Comparison of ENCODE assay signal across 8 cellular contexts in the genomic region with DNA sequence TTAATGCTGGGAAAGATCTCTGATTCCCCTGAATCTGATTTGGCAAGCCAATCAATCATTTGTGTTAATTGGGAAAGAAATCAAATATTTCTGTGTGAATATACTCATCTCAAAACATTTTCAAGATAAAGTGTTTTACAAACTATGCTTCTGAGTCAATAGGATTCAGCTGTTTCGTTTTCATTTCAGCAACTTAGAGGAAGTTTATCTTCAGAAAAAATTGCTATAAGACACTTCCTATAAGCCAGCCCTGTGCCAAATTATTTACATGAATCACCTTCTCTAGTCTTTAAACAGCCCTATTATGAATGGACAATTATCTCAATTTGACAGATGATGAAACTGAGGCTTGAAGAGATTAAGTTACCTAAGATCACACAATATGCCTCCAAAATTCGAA. TPM values are rescaled to one million over a fixed set of nuclear protein-coding genes. Genes with fewer than 3 reads are reported as not detected.
DNase-seq lines count a peak whose midpoint lies in the region; ATAC-seq and TF ChIP-seq lines count a peak whose summit lies in the region.
"Had no signal": no experiment of that assay in that cellular context is flagged by ENCODE, and none has a peak within 500 bp of the region (broad histone marks: within the 10 kb centered on the region; RNA-seq: fewer than 3 reads in every experiment).

No MANE protein-coding gene starts in this region.

- ATAC-seq in activated CD8-positive, alpha-beta memory T cell treated with anti-CD3 and anti-CD28 coated beads, Interleukin-2, amount 10 ng/mL, durations not matched to agents 7 days and 5 days: peak; percentile 76
- ATAC-seq in T-helper 17 cell: peak; percentile 33
- ATAC-seq in stimulated activated naive CD8-positive, alpha-beta T cell treated with anti-CD3 and anti-CD28 coated beads, Interleukin-15, Interleukin-2, amounts not matched to agents 100 U/mL and 50 U/mL, for 24 hours: peak; percentile 44
- ATAC-seq in mucosa of descending colon: no peak
- ATAC-seq: psoas muscle had no signal

- H3K27me3 Mint-ChIP-seq in activated CD8-positive, alpha-beta memory T cell treated with anti-CD3 and anti-CD28 coated beads, Interleukin-2, amount 10 ng/mL, durations not matched to agents 7 days and 5 days: peaks cover 17% of the 10 kb centered on the region
- H3K27me3 Mint-ChIP-seq in T-helper 17 cell: peaks cover 23% of the 10 kb centered on the region

- DNase-seq in activated CD8-positive, alpha-beta memory T cell treated with anti-CD3 and anti-CD28 coated beads, Interleukin-2, amount 10 ng/mL, durations not matched to agents 7 days and 5 days: no peak
- no peak for DNase-seq in activated CD8-positive, alpha-beta memory T cell treated with anti-CD3 and anti-CD28 coated beads, Interleukin-2, amount 50 U/mL, for 48 hours
- no peak for DNase-seq in T-helper 17 cell
- DNase-seq in stimulated activated naive CD8-positive, alpha-beta T cell treated with anti-CD3 and anti-CD28 coated beads, Interleukin-15, Interleukin-2, amounts not matched to agents 100 U/mL and 50 U/mL, for 24 hours: no peak
- DNase-seq in SK-N-DZ (ENCODE audit: low spot score): no peak
- no peak for DNase-seq in mucosa of descending colon
- DNase-seq: psoas muscle had no signal

- CTCF ChIA-PET in activated CD8-positive, alpha-beta memory T cell treated with anti-CD3 and anti-CD28 coated beads, Interleukin-2, amount 10 ng/mL, durations not matched to agents 7 days and 5 days (lab: Charles Lee): interaction anchor here (1.0 to 3.0 kb wide), 10 partner anchors 10 to 116 kb away, joined by 3 to 18 read pairs (median 4); partner anchors contain the start of gene SOX12

- peak overlapping the region; percentile 61 for H3K4me3 Mint-ChIP-seq in activated CD8-positive, alpha-beta memory T cell treated with anti-CD3 and anti-CD28 coated beads, Interleukin-2, amount 10 ng/mL, durations not matched to agents 7 days and 5 days
- H3K4me3 Mint-ChIP-seq in T-helper 17 cell: peak overlapping the region; percentile 90

- H3K36me3 Mint-ChIP-seq in activated CD8-positive, alpha-beta memory T cell treated with anti-CD3 and anti-CD28 coated beads, Interleukin-2, amount 10 ng/mL, durations not matched to agents 7 days and 5 days: no peaks in the 10 kb centered on the region
- peaks cover 2% of the 10 kb centered on the region for H3K36me3 Mint-ChIP-seq in T-helper 17 cell (ENCODE audit: low read depth)

- intact Hi-C loops in mucosa of descending colon (cut with DNase I, micrococcal nuclease): no loop called here

- H3K27ac Mint-ChIP-seq in activated CD8-positive, alpha-beta memory T cell treated with anti-CD3 and anti-CD28 coated beads, Interleukin-2, amount 10 ng/mL, durations not matched to agents 7 days and 5 days: peak overlapping the region; percentile 84
- peak overlapping the region; percentile 68 for H3K27ac Mint-ChIP-seq in T-helper 17 cell

- H3K4me3 ChIP-seq in mucosa of descending colon: no peak overlapping the region
- H3K4me3 ChIP-seq: psoas muscle had no signal

- no peak for TF ChIP-seq CTCF in mucosa of descending colon (IDR thresholded peaks at IDR 0.05)

- H3K9me3 ChIP-seq in T-helper 17 cell (ENCODE audit: control insufficient read depth, low read length, poor library complexity, severe bottlenecking) (no peaks in the 10 kb centered on the region), mucosa of descending colon (no peaks in the 10 kb centered on the region)
- H3K9me3 ChIP-seq: psoas muscle had no signal

- H3K9me3 Mint-ChIP-seq in activated CD8-positive, alpha-beta memory T cell treated with anti-CD3 and anti-CD28 coated beads, Interleukin-2, amount 10 ng/mL, durations not matched to agents 7 days and 5 days (ENCODE audit: low read depth): no peaks in the 10 kb centered on the region

- H3K4me1 ChIP-seq in mucosa of descending colon (ENCODE audit: low read depth): no peaks in the 10 kb centered on the region
- H3K4me1 ChIP-seq: psoas muscle had no signal

- no peaks in the 10 kb centered on the region for H3K36me3 ChIP-seq in mucosa of descending colon (ENCODE audit: low read depth)

- H3K4me1 Mint-ChIP-seq in activated CD8-positive, alpha-beta memory T cell treated with anti-CD3 and anti-CD28 coated beads, Interleukin-2, amount 10 ng/mL, durations not matched to agents 7 days and 5 days: peaks cover 15% of the 10 kb centered on the region
- peaks cover 14% of the 10 kb centered on the region for H3K4me1 Mint-ChIP-seq in T-helper 17 cell

RNA-seq across cellular contexts. Expression of gene DEFB129, which starts 10.9 kb away (rescaled TPM):
- not detected for total RNA-seq in activated CD8-positive, alpha-beta memory T cell treated with anti-CD3 and anti-CD28 coated beads, Interleukin-2, amount 10 ng/mL, durations not matched to agents 7 days and 5 days
- not detected for total RNA-seq in T-helper 17 cell
- polyA plus RNA-seq in SK-N-DZ (2014; cell fraction: cytosol; rRNA removed): not detected in 2 replicates
- not detected in 2 replicates for polyA plus RNA-seq in SK-N-DZ (2014; cell fraction: nucleus; rRNA removed)
- total RNA-seq in mucosa of descending colon: not detected
- total RNA-seq: psoas muscle had no signal
- polyA plus RNA-seq: keratinocyte, psoas muscle had no signal

RNA-seq across cellular contexts. Expression of gene DEFB132, which starts 19.6 kb away (rescaled TPM):
- not detected for total RNA-seq in activated CD8-positive, alpha-beta memory T cell treated with anti-CD3 and anti-CD28 coated beads, Interleukin-2, amount 10 ng/mL, durations not matched to agents 7 days and 5 days
- total RNA-seq in T-helper 17 cell: not detected
- not detected in 2 replicates for polyA plus RNA-seq in SK-N-DZ (2014; cell fraction: cytosol; rRNA removed)
- not detected in 2 replicates for polyA plus RNA-seq in SK-N-DZ (2014; cell fraction: nucleus; rRNA removed)
- not detected for total RNA-seq in mucosa of descending colon
- total RNA-seq: psoas muscle had no signal
- polyA plus RNA-seq: keratinocyte, psoas muscle had no signal

RNA-seq across cellular contexts. Expression of gene DEFB128, which starts 48.4 kb away (rescaled TPM):
- total RNA-seq in activated CD8-positive, alpha-beta memory T cell treated with anti-CD3 and anti-CD28 coated beads, Interleukin-2, amount 10 ng/mL, durations not matched to agents 7 days and 5 days: not detected
- total RNA-seq in T-helper 17 cell (not detected), mucosa of descending colon (not detected)
- polyA plus RNA-seq in SK-N-DZ (2014; cell fraction: cytosol; rRNA removed): not detected in 2 replicates
- not detected in 2 replicates for polyA plus RNA-seq in SK-N-DZ (2014; cell fraction: nucleus; rRNA removed)
- total RNA-seq: psoas muscle had no signal
- polyA plus RNA-seq: keratinocyte, psoas muscle had no signal

RNA-seq across cellular contexts. Expression of gene C20orf96, which starts 52.6 kb away (rescaled TPM):
- total RNA-seq in activated CD8-positive, alpha-beta memory T cell treated with anti-CD3 and anti-CD28 coated beads, Interleukin-2, amount 10 ng/mL, durations not matched to agents 7 days and 5 days: 1 to 10 TPM; 7.5 to 8.2 TPM
- 1 to 10 TPM; 2.4 to 2.7 TPM for total RNA-seq in T-helper 17 cell
- 12.8 and 13.3 TPM in 2 replicates for polyA plus RNA-seq in SK-N-DZ (2014; cell fraction: cytosol; rRNA removed)
- 23.2 and 73.6 TPM in 2 replicates for polyA plus RNA-seq in SK-N-DZ (2014; cell fraction: nucleus; rRNA removed)
- total RNA-seq in mucosa of descending colon: 10 to 100 TPM in 2 of 3 donors, 1 to 10 TPM in 1; 6.8 to 12.1 (median 11.3) TPM

RNA-seq across cellular contexts. Expression of gene ZCCHC3, which starts 59.5 kb away (rescaled TPM):
- total RNA-seq in activated CD8-positive, alpha-beta memory T cell treated with anti-CD3 and anti-CD28 coated beads, Interleukin-2, amount 10 ng/mL, durations not matched to agents 7 days and 5 days: 10 to 100 TPM; 27.4 to 28.2 TPM
- total RNA-seq in T-helper 17 cell: 10 to 100 TPM; 15.6 to 18.9 TPM
- 15.5 and 26.9 TPM in 2 replicates for polyA plus RNA-seq in SK-N-DZ (2014; cell fraction: cytosol; rRNA removed)
- 18.5 and 21.7 TPM in 2 replicates for polyA plus RNA-seq in SK-N-DZ (2014; cell fraction: nucleus; rRNA removed)
- 10 to 100 TPM; 12.0 to 18.7 (median 12.6) TPM for total RNA-seq in mucosa of descending colon
